Comparison of ENCODE assay signal across 25 cellular contexts in the genomic region with DNA sequence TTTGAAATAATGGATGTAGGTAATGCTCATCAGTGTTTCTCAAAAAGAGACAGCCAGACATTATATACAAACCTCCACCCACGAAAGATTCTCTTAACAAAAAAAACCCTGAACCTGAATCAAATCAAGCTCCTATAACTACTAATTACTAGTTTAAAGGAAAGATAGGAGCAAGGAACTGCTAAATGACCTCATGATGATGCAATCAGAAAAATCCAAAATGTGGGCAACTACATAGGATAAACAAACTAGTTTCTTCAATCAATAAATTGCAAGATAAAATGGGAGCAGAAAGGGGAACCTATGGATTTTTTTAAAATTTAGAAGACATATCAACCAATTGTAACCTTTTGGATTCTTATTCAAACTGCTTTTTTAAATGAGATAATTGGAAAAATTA.
"Had no signal": no experiment of that assay in that cellular context is flagged by ENCODE, and none has a peak within 500 bp of the region (broad histone marks: within the 10 kb centered on the region; RNA-seq: fewer than 3 reads in every experiment).

No MANE protein-coding gene starts in this region.

- H3K27ac ChIP-seq: HL-60, SJSA1, SK-N-MC had no signal

- H3K4me3 Mint-ChIP-seq: IgD-negative memory B cell had no signal

- DNase-seq: Karpas-422, KG1, MG63, NCI-H1092, NCI-H1105 treated with DMSO at 0.1 percent for 48 hours, NCI-H1417 treated with DMSO at 0.1 percent for 48 hours, NCI-H146, NCI-H1694 treated with DMSO at 0.1 percent for 48 hours, NCI-H1930, NCI-H2081, NCI-H2107, NCI-H2171, NCI-H226, NCI-H446, NCI-H510A, NCI-H524 treated with DMSO at 0.1 percent for 48 hours, NCI-H774, Right ventricle myocardium superior, RPMI8226, SIG-M5 had no signal

- H3K36me3 Mint-ChIP-seq: IgD-negative memory B cell had no signal

- H3K27me3 ChIP-seq: MG63, SJSA1 had no signal

- H3K4me3 ChIP-seq: MG63, SJSA1, SK-N-MC had no signal

- H3K27ac Mint-ChIP-seq: IgD-negative memory B cell had no signal

- FAIRE-seq: RCC 7860 had no signal

- H3K4me1 Mint-ChIP-seq: IgD-negative memory B cell had no signal

- H3K36me3 ChIP-seq: MG63, SJSA1 had no signal

- H3K9me3 ChIP-seq: MG63, SJSA1 had no signal
